ENCODE assay signal across 36 cellular contexts in genomic region chr10:125727436-125727835, GRCh38. TPM values are rescaled to one million over a fixed set of nuclear protein-coding genes. Genes with fewer than 3 reads are reported as not detected.
"Had no signal": no experiment of that assay in that cellular context is flagged by ENCODE, and none has a peak within 500 bp of the region (broad histone marks: within the 10 kb centered on the region; RNA-seq: fewer than 3 reads in every experiment).

No MANE protein-coding gene starts in this region.

- H3K4me3 Mint-ChIP-seq: activated CD4-positive, alpha-beta memory T cell treated with anti-CD3 and anti-CD28 coated beads, Interleukin-2, amount 10 ng/mL, durations not matched to agents 7 days and 5 days; activated CD4-positive, alpha-beta T cell treated with anti-CD3 and anti-CD28 coated beads, Interleukin-2, amount 10 ng/mL, durations not matched to agents 7 days and 5 days; activated naive CD8-positive, alpha-beta T cell treated with anti-CD3 and anti-CD28 coated beads for 36 hours; activated T-cell treated with anti-CD3 and anti-CD28 coated beads, Interleukin-2, amount 50 U/mL, for 24 hours; activated T-helper 17 cell treated with anti-CD3 and anti-CD28 coated beads, Interleukin-2, amount 50 U/mL, for 72 hours; T-helper 17 cell; T-helper 2 cell treated with Interferon-gamma antibody and Interleukin-4, amounts not matched to agents 5 μg/mL and 100 μg/mL, for 36 hours had no signal

- H3K27me3 ChIP-seq: ascending aorta, esophagus squamous epithelium, gastroesophageal sphincter, heart right ventricle had no signal

- DNase-seq: activated CD4-positive, alpha-beta memory T cell treated with anti-CD3 and anti-CD28 coated beads, Interleukin-2, amount 10 ng/mL, durations not matched to agents 7 days and 5 days; activated CD4-positive, alpha-beta T cell treated with anti-CD3 and anti-CD28 coated beads for 1 hour; activated CD4-positive, alpha-beta T cell treated with anti-CD3 and anti-CD28 coated beads for 4 hours; activated CD4-positive, alpha-beta T cell treated with anti-CD3 and anti-CD28 coated beads, Interleukin-2, amount 10 ng/mL, durations not matched to agents 7 days and 5 days; activated CD4-positive, alpha-beta T cell treated with anti-CD3 and anti-CD28 coated beads, Interleukin-2, amount 50 U/mL, for 4 hours; activated CD4-positive, CD25-positive, alpha-beta regulatory T cell; activated CD8-positive, alpha-beta memory T cell treated with anti-CD3 and anti-CD28 coated beads, Interleukin-2, amount 50 U/mL, for 48 hours; activated effector memory CD4-positive, alpha-beta T cell treated with Interleukin-2 at 50 U/mL for 16 hours; activated gamma-delta T cell treated with Interleukin-2 at 50 U/mL for 16 hours; activated naive CD4-positive, alpha-beta T cell treated with anti-CD3 and anti-CD28 coated beads, Interleukin-2, amount 50 U/mL, for 16 hours; activated naive CD4-positive, alpha-beta T cell treated with Interleukin-2 at 50 U/mL for 16 hours; activated naive CD8-positive, alpha-beta T cell treated with anti-CD3 and anti-CD28 coated beads for 36 hours; activated T-cell treated with anti-CD3 and anti-CD28 coated beads for 4 hours; activated T-cell treated with anti-CD3 and anti-CD28 coated beads, Interleukin-2, amount 50 U/mL, for 24 hours; caudate nucleus; effector CD8-positive, alpha-beta T cell; esophagus squamous epithelium; foreskin melanocyte; heart right ventricle; T-helper 1 cell; T-helper 17 cell; T1000 had no signal

- H3K27ac Mint-ChIP-seq: activated CD4-positive, alpha-beta memory T cell treated with anti-CD3 and anti-CD28 coated beads, Interleukin-2, amount 10 ng/mL, durations not matched to agents 7 days and 5 days; activated CD4-positive, alpha-beta T cell treated with anti-CD3 and anti-CD28 coated beads, Interleukin-2, amount 10 ng/mL, durations not matched to agents 7 days and 5 days; activated naive CD8-positive, alpha-beta T cell treated with anti-CD3 and anti-CD28 coated beads for 36 hours; activated T-cell treated with anti-CD3 and anti-CD28 coated beads, Interleukin-2, amount 50 U/mL, for 24 hours; activated T-helper 17 cell treated with anti-CD3 and anti-CD28 coated beads, Interleukin-2, amount 50 U/mL, for 72 hours; T-helper 17 cell; T-helper 2 cell treated with Interferon-gamma antibody and Interleukin-4, amounts not matched to agents 5 μg/mL and 100 μg/mL, for 36 hours had no signal

- H3K9me3 ChIP-seq: ascending aorta, esophagus squamous epithelium, gastroesophageal sphincter, heart right ventricle had no signal

- H3K9me3 Mint-ChIP-seq: activated CD4-positive, alpha-beta memory T cell treated with anti-CD3 and anti-CD28 coated beads, Interleukin-2, amount 10 ng/mL, durations not matched to agents 7 days and 5 days; activated CD4-positive, alpha-beta T cell treated with anti-CD3 and anti-CD28 coated beads, Interleukin-2, amount 10 ng/mL, durations not matched to agents 7 days and 5 days; activated naive CD8-positive, alpha-beta T cell treated with anti-CD3 and anti-CD28 coated beads for 36 hours; activated T-cell treated with anti-CD3 and anti-CD28 coated beads, Interleukin-2, amount 50 U/mL, for 24 hours; activated T-helper 17 cell treated with anti-CD3 and anti-CD28 coated beads, Interleukin-2, amount 50 U/mL, for 72 hours; T-helper 2 cell treated with Interferon-gamma antibody and Interleukin-4, amounts not matched to agents 5 μg/mL and 100 μg/mL, for 36 hours had no signal

- H3K27me3 Mint-ChIP-seq: activated CD4-positive, alpha-beta memory T cell treated with anti-CD3 and anti-CD28 coated beads, Interleukin-2, amount 10 ng/mL, durations not matched to agents 7 days and 5 days; activated CD4-positive, alpha-beta T cell treated with anti-CD3 and anti-CD28 coated beads, Interleukin-2, amount 10 ng/mL, durations not matched to agents 7 days and 5 days; activated naive CD8-positive, alpha-beta T cell treated with anti-CD3 and anti-CD28 coated beads for 36 hours; activated T-cell treated with anti-CD3 and anti-CD28 coated beads, Interleukin-2, amount 50 U/mL, for 24 hours; activated T-helper 17 cell treated with anti-CD3 and anti-CD28 coated beads, Interleukin-2, amount 50 U/mL, for 72 hours; T-helper 17 cell had no signal

- ATAC-seq: activated T-helper 17 cell treated with anti-CD3 and anti-CD28 coated beads, Interleukin-2, amount 50 U/mL, for 72 hours; gastroesophageal sphincter; heart right ventricle; T-helper 17 cell had no signal

- H3K4me1 ChIP-seq: ascending aorta, esophagus squamous epithelium, gastroesophageal sphincter had no signal

- FAIRE-seq: colon, endometrium, endothelial cell of umbilical vein had no signal

- H3K27ac ChIP-seq: ascending aorta, epithelial cell of prostate, esophagus squamous epithelium, gastroesophageal sphincter, heart right ventricle had no signal

- H3K4me3 ChIP-seq: ascending aorta, esophagus squamous epithelium, gastroesophageal sphincter, heart right ventricle had no signal

RNA-seq across cellular contexts. Expression of gene TEX36, which starts 44.5 kb away (rescaled TPM):
- total RNA-seq: activated CD4-positive, alpha-beta memory T cell treated with anti-CD3 and anti-CD28 coated beads, Interleukin-2, amount 10 ng/mL, durations not matched to agents 7 days and 5 days; activated CD4-positive, alpha-beta T cell treated with anti-CD3 and anti-CD28 coated beads, Interleukin-2, amount 10 ng/mL, durations not matched to agents 7 days and 5 days; activated naive CD8-positive, alpha-beta T cell treated with anti-CD3 and anti-CD28 coated beads for 36 hours; activated T-helper 17 cell treated with anti-CD3 and anti-CD28 coated beads, Interleukin-2, amount 50 U/mL, for 72 hours; ascending aorta; chondrocyte; dermis microvascular lymphatic vessel endothelial cell; endothelial cell of umbilical vein; esophagus squamous epithelium; fibroblast of lung; fibroblast of villous mesenchyme; gastroesophageal sphincter; glomerular endothelial cell; heart right ventricle; T-helper 17 cell had no signal
- polyA plus RNA-seq: endothelial cell of umbilical vein, esophagus, fibroblast of lung, heart right ventricle had no signal

RNA-seq across cellular contexts. Expression of gene MMP21, which starts 48.2 kb away (rescaled TPM):
- total RNA-seq: activated CD4-positive, alpha-beta memory T cell treated with anti-CD3 and anti-CD28 coated beads, Interleukin-2, amount 10 ng/mL, durations not matched to agents 7 days and 5 days; activated naive CD8-positive, alpha-beta T cell treated with anti-CD3 and anti-CD28 coated beads for 36 hours; activated T-helper 17 cell treated with anti-CD3 and anti-CD28 coated beads, Interleukin-2, amount 50 U/mL, for 72 hours; ascending aorta; chondrocyte; endothelial cell of umbilical vein; fibroblast of villous mesenchyme had no signal
